Comparison of ENCODE assay signal across 22 cellular contexts in the genomic region with DNA sequence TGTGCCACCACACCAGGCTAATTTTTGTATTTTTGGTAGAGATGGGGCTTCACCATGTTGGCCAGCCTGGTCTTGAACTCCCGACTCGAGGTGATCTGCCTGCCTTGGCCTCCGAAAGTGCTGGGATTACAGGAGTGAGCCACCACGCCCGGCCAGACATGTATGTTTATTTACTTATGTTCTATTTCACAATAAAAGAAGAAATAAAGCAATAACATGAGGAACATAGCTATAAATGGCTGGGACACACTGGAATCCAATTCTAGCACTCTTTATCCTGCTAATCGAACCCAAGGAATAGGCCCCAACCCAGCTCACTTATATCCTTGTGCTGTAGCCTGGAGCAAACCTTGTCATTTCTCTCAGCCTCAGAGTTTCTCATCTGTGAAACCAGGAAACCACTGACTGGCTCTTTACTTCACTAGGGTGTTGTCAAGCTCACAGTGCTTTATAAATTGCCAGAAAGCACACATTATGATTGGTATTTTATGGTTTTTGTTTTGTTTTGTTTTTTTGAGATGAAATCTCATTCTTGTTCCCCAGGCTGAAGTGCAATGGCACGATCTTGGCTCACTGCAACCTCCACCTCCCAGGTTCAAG.
"Had no signal": no experiment of that assay in that cellular context is flagged by ENCODE, and none has a peak within 500 bp of the region (broad histone marks: within the 10 kb centered on the region; RNA-seq: fewer than 3 reads in every experiment).

No MANE protein-coding gene starts in this region.

- H3K9me3 Mint-ChIP-seq: activated T-cell treated with anti-CD3 and anti-CD28 coated beads, Interleukin-2, amount 50 U/mL, for 72 hours; brain; mesothelial cell of epicardium; natural killer cell; stimulated activated naive CD8-positive, alpha-beta T cell treated with anti-CD3 and anti-CD28 coated beads, Interleukin-15, Interleukin-2, amounts not matched to agents 100 ng/mL and 50 ng/mL, for 24 hours had no signal

- H3K27me3 Mint-ChIP-seq: stimulated activated naive CD8-positive, alpha-beta T cell treated with anti-CD3 and anti-CD28 coated beads, Interleukin-15, Interleukin-2, amounts not matched to agents 100 ng/mL and 50 ng/mL, for 24 hours had no signal

- H3K9me3 ChIP-seq: heart right ventricle, left lung, ovary, psoas muscle, thyroid gland had no signal

- H3K36me3 ChIP-seq: heart right ventricle, left lung, ovary, thyroid gland, WERI-Rb-1 had no signal

- H3K4me3 ChIP-seq: heart right ventricle, left lung, ovary, psoas muscle, thyroid gland had no signal

- H3K27ac Mint-ChIP-seq: activated T-cell treated with anti-CD3 and anti-CD28 coated beads, Interleukin-2, amount 50 U/mL, for 72 hours; brain; mesothelial cell of epicardium; natural killer cell; stimulated activated naive CD8-positive, alpha-beta T cell treated with anti-CD3 and anti-CD28 coated beads, Interleukin-15, Interleukin-2, amounts not matched to agents 100 ng/mL and 50 ng/mL, for 24 hours had no signal

- DNase-seq: activated CD4-positive, CD25-positive, alpha-beta regulatory T cell treated with anti-CD3 and anti-CD28 coated beads, Interleukin-2, amount 50 U/mL, for 72 hours; activated CD8-positive, alpha-beta memory T cell treated with anti-CD3 and anti-CD28 coated beads, Interleukin-2, amount 50 U/mL, for 48 hours; activated effector memory CD4-positive, alpha-beta T cell treated with Interleukin-2 at 50 U/mL for 16 hours; activated naive CD4-positive, alpha-beta T cell treated with anti-CD3 and anti-CD28 coated beads, Interleukin-2, amount 50 U/mL, for 16 hours; activated T-cell treated with anti-CD3 and anti-CD28 coated beads, Interleukin-2, amount 50 U/mL, for 72 hours; aorta; heart right ventricle; kidney; left lung; natural killer cell; ovary; psoas muscle; right cardiac atrium; stimulated activated CD4-positive, alpha-beta T cell treated with anti-CD3 and anti-CD28 coated beads, Interleukin-12 subunit alpha, Interleukin-12 subunit beta, amount 100 ng/mL, for 4 hours; substantia nigra; thyroid gland; WERI-Rb-1 had no signal

- H3K36me3 Mint-ChIP-seq: brain, mesothelial cell of epicardium, natural killer cell had no signal

- ATAC-seq: activated T-cell treated with anti-CD3 and anti-CD28 coated beads, Interleukin-2, amount 50 U/mL, for 72 hours; heart right ventricle; left lung; natural killer cell; psoas muscle; right cardiac atrium had no signal

- H3K4me3 Mint-ChIP-seq: activated T-cell treated with anti-CD3 and anti-CD28 coated beads, Interleukin-2, amount 50 U/mL, for 72 hours; brain; mesothelial cell of epicardium; natural killer cell; stimulated activated naive CD8-positive, alpha-beta T cell treated with anti-CD3 and anti-CD28 coated beads, Interleukin-15, Interleukin-2, amounts not matched to agents 100 ng/mL and 50 ng/mL, for 24 hours had no signal

- H3K27ac ChIP-seq: epithelial cell of prostate, heart right ventricle, left lung, ovary, psoas muscle, thyroid gland, WERI-Rb-1 had no signal

- FAIRE-seq: kidney, TTC549 had no signal

- H3K27me3 ChIP-seq: heart right ventricle, left lung, ovary, thyroid gland had no signal
